ENCODE assay signal across 1 cellular context in the genomic region with DNA sequence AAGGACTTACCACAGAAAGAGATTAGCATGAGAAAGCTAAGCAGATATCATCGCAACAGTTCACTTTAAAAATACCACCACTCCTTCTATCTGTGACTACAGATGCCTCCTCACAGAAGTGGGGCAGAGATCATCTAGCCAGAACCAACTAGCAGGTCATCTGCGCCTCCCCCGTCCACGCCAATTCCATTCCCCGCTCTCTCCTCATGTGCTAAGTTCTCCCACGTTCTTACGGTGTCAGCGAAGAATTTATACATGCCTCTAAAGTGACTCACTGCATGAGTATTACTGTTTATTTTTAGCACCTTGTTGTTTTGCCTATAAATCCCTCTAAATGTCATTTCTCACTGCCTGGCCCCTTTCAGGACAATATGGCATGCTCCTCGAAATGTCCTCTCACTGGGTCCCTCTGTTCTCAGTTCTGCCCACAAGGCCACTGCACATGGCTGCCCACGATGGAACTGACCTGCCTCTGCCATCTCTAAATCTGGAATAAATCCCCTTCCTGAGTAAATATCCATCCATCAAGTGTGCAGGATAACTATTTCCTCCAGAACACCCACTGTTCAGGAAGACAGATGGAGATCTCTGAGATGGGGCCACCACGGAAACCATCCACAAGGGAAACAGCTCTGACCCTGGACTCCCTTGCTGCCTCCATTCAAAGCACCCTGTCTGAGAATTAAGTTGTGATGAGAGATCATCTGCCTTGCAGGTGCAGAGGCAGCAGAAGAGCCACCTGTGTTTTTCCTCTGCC.
TF ChIP-seq lines count a peak whose summit lies in the region.

No MANE protein-coding gene starts in this region.

TF ChIP-seq in HEK293, 187 proteins besides CTCF, POLR2A, EP300 and RAD21 (continued from another document and continues in another):
- TF ChIP-seq REST (tag by site-specific recombination; IDR thresholded peaks at IDR 0.05) (no peak), ZNF202 (tag by site-specific recombination; IDR thresholded peaks at IDR 0.05; ENCODE audit: borderline replicate concordance) (no peak), ZNF121 (tag by site-specific recombination; IDR thresholded peaks at IDR 0.05) (no peak), ZNF292 (tag by site-specific recombination; IDR thresholded peaks at IDR 0.05; ENCODE audit: borderline replicate concordance, low read depth) (no peak), ZNF513 (tag by site-specific recombination; IDR thresholded peaks at IDR 0.05) (no peak), BCL11B (tag by site-specific recombination; IDR thresholded peaks at IDR 0.05; ENCODE audit: low read depth) (no peak), ZNF560 (tag by site-specific recombination; IDR thresholded peaks at IDR 0.05; ENCODE audit: borderline replicate concordance) (no peak), ZNF707 (tag by site-specific recombination; IDR thresholded peaks at IDR 0.05) (no peak), ZNF19 (tag by site-specific recombination; IDR thresholded peaks at IDR 0.05; ENCODE audit: low read depth) (no peak), SCRT2 (tag by site-specific recombination; IDR thresholded peaks at IDR 0.05) (no peak), ZFP3 (tag by site-specific recombination; IDR thresholded peaks at IDR 0.05; ENCODE audit: low read depth) (no peak), ZNF776 (tag by site-specific recombination; IDR thresholded peaks at IDR 0.05; ENCODE audit: borderline replicate concordance) (no peak), ZNF416 (tag by site-specific recombination; IDR thresholded peaks at IDR 0.05) (no peak), HIC1 (tag by site-specific recombination; IDR thresholded peaks at IDR 0.05) (peak; percentile 72), ZBTB7A (tag by site-specific recombination; IDR thresholded peaks at IDR 0.05; ENCODE audit: low read depth) (no peak), ZNF221 (tag by site-specific recombination; IDR thresholded peaks at IDR 0.05; ENCODE audit: borderline replicate concordance) (no peak), ZNF398 (tag by site-specific recombination; IDR thresholded peaks at IDR 0.05) (peak; percentile 53; the same call in 1 of the 2 replicates), ZNF621 (tag by site-specific recombination; IDR thresholded peaks at IDR 0.05) (no peak), ZNF394 (tag by site-specific recombination; IDR thresholded peaks at IDR 0.05; ENCODE audit: borderline replicate concordance) (no peak; the same call in 1 of the 2 replicates), ZNF558 (tag by site-specific recombination; IDR thresholded peaks at IDR 0.05) (no peak), ZNF692 (tag by site-specific recombination; IDR thresholded peaks at IDR 0.05) (peak; percentile 71), PRDM10 (tag by site-specific recombination; IDR thresholded peaks at IDR 0.05) (peak; percentile 88), ZNF324 (tag by site-specific recombination; IDR thresholded peaks at IDR 0.05) (no peak), ZNF654 (tag by site-specific recombination; IDR thresholded peaks at IDR 0.05; ENCODE audit: low read depth) (no peak), ZNF148 (tag by site-specific recombination; IDR thresholded peaks at IDR 0.05; ENCODE audit: borderline replicate concordance) (no peak), ZNF830 (tag by site-specific recombination; IDR thresholded peaks at IDR 0.05; ENCODE audit: low read depth) (no peak)
- TF ChIP-seq, protein P1, sequence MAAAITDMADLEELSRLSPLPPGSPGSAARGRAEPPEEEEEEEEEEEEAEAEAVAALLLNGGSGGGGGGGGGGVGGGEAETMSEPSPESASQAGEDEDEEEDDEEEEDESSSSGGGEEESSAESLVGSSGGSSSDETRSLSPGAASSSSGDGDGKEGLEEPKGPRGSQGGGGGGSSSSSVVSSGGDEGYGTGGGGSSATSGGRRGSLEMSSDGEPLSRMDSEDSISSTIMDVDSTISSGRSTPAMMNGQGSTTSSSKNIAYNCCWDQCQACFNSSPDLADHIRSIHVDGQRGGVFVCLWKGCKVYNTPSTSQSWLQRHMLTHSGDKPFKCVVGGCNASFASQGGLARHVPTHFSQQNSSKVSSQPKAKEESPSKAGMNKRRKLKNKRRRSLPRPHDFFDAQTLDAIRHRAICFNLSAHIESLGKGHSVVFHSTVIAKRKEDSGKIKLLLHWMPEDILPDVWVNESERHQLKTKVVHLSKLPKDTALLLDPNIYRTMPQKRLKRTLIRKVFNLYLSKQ (tag by site-specific recombination; IDR thresholded peaks at IDR 0.05; ENCODE audit: borderline replicate concordance), result no peak
- TF ChIP-seq, protein P2, sequence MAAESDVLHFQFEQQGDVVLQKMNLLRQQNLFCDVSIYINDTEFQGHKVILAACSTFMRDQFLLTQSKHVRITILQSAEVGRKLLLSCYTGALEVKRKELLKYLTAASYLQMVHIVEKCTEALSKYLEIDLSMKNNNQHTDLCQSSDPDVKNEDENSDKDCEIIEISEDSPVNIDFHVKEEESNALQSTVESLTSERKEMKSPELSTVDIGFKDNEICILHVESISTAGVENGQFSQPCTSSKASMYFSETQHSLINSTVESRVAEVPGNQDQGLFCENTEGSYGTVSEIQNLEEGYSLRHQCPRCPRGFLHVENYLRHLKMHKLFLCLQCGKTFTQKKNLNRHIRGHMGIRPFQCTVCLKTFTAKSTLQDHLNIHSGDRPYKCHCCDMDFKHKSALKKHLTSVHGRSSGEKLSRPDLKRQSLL (tag by site-specific recombination; IDR thresholded peaks at IDR 0.05), result no peak
- TF ChIP-seq, protein P3, sequence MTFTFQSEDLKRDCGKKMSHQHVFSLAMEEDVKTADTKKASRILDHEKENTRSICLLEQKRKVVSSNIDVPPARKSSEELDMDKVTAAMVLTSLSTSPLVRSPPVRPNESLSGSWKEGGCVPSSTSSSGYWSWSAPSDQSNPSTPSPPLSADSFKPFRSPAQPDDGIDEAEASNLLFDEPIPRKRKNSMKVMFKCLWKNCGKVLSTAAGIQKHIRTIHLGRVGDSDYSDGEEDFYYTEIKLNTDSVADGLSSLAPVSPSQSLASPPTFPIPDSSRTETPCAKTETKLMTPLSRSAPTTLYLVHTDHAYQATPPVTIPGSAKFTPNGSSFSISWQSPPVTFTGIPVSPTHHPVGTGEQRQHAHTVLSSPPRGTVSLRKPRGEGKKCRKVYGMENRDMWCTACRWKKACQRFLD (tag by site-specific recombination; IDR thresholded peaks at IDR 0.05), result no peak
